ENCODE assay signal across 30 cellular contexts in the genomic region with DNA sequence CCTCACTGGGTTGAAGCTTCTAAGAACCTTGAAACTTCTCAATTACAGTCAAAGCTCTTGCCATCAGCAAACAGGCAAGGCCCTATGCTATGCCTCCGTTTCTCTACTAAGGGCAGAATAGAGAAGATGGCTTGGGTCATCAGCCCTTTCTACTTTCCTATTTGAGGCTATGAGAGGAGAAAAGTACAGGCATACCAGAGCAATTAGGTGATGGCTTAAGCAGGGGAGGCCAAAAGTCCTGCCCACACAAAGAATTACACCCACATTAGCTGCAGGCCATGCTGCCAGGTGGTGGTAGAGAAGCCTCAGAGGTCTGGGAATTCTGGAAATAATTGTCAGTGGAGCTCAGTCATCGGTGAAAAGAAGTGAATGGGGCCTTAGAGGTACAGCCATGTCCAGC.
A peak's percentile ranks its signal among the peaks of the same experiment; 100 is the strongest.
DNase-seq lines count a peak whose midpoint lies in the region; ATAC-seq, FAIRE-seq and TF ChIP-seq lines count a peak whose summit lies in the region.
"Had no signal": no experiment of that assay in that cellular context is flagged by ENCODE, and none has a peak within 500 bp of the region (broad histone marks: within the 10 kb centered on the region; RNA-seq: fewer than 3 reads in every experiment).

No MANE protein-coding gene starts in this region.

- H3K9me2 ChIP-seq in GM23248 (ENCODE audit: insufficient read depth) = no peaks in the 10 kb centered on the region

- H3F3A ChIP-seq in GM23248 (ENCODE audit: insufficient read depth) = peaks cover 50% of the 10 kb centered on the region

- in situ Hi-C loops in GM23248 (cut with MboI) = no loop called here

- no peak overlapping the region for H3K4me2 ChIP-seq in A549
- H3K4me2 ChIP-seq in GM23248 (ENCODE audit: unreplicated experiment) = peak overlapping the region; percentile 28

- POLR2A ChIA-PET in A549 (lab: Yijun Ruan, JAX) = no interaction called here

- no peaks in the 10 kb centered on the region for H4K20me1 ChIP-seq in GM23248 (ENCODE audit: insufficient read depth)

- intact Hi-C loops in right lobe of liver (cut with DNase I) = no loop called here

- H3K36me3 ChIP-seq in GM23248 (ENCODE audit: low read depth) (no peaks in the 10 kb centered on the region), right lobe of liver (no peaks in the 10 kb centered on the region)
- H3K36me3 ChIP-seq: esophagus squamous epithelium, lower lobe of right lung, upper lobe of left lung had no signal

- no peak for DNase-seq in A549 (ENCODE audit: low read depth in 1 of 2, low spot score in 1 of 2)
- peak; percentile 73 for DNase-seq in GM23248
- peak; percentile 69 for DNase-seq in astrocyte of the hippocampus (ENCODE audit: low read depth, low spot score)
- peak; percentile 75 for DNase-seq in kidney tubule cell (ENCODE audit: low spot score)
- no peak for DNase-seq in right lobe of liver
- no peak for DNase-seq in NCI-H345 treated with DMSO at 0.1 percent for 48 hours (lab: John Stamatoyannopoulos, UW; ENCODE audit: unreplicated experiment)
- no peak for DNase-seq in activated CD4-positive, alpha-beta T cell treated with anti-CD3 and anti-CD28 coated beads for 48 hours
- DNase-seq: 8988T; activated CD4-positive, alpha-beta T cell treated with anti-CD3 and anti-CD28 coated beads for 36 hours; activated T-cell treated with anti-CD3 and anti-CD28 coated beads for 4 hours; anterior cingulate cortex; DMS153; esophagus squamous epithelium; Kasumi-1; lower lobe of right lung; mucosa of descending colon; NCI-H146; NCI-H524 treated with DMSO at 0.1 percent for 48 hours; right cardiac atrium; stimulated activated CD4-positive, alpha-beta T cell treated with anti-CD3 and anti-CD28 coated beads, Interleukin-12 subunit alpha, Interleukin-12 subunit beta, amount 100 ng/mL, for 4 hours; stimulated activated CD4-positive, alpha-beta T cell treated with anti-CD3 and anti-CD28 coated beads, Interleukin-4, amount 100 ng/mL, for 1 hour; substantia nigra; upper lobe of left lung had no signal

- no peak for TF ChIP-seq CTCF in A549 (IDR thresholded peaks at IDR 0.05)
- no peak for TF ChIP-seq CTCF in right lobe of liver (IDR thresholded peaks at IDR 0.05)

- no peak overlapping the region for H3K9ac ChIP-seq in GM23248

- no peak for TF ChIP-seq POLR2A in A549 (IDR thresholded peaks at IDR 0.05; ENCODE audit: low read length)
- TF ChIP-seq POLR2A in right lobe of liver (IDR thresholded peaks at IDR 0.05) = no peak

- no peak for FAIRE-seq in A549 (lab: Jason Lieb, UNC)
- FAIRE-seq: endometrium, G401.6, islet of Langerhans had no signal

- CTCF ChIA-PET in A549 (lab: Yijun Ruan, JAX) = interaction anchor here (1.2 kb wide), 1 partner anchor 72 kb away, joined by 4 read pairs; no protein-coding TSS in a partner anchor

- no peak for TF ChIP-seq EP300 in A549 (IDR thresholded peaks at IDR 0.05)

- no peaks in the 10 kb centered on the region for H3K27me3 ChIP-seq in GM23248 (replicated peaks; ENCODE audit: insufficient read depth)
- H3K27me3 ChIP-seq in right lobe of liver = no peaks in the 10 kb centered on the region
- H3K27me3 ChIP-seq: upper lobe of left lung had no signal

- H3K4me3 ChIP-seq in A549 (no peak overlapping the region), GM23248 (no peak overlapping the region), right lobe of liver (no peak overlapping the region)
- H3K4me3 ChIP-seq: esophagus squamous epithelium, lower lobe of right lung, mucosa of descending colon, upper lobe of left lung had no signal

- no peaks in the 10 kb centered on the region for H3K79me2 ChIP-seq in GM23248 (ENCODE audit: insufficient read depth)

- H3K9me3 ChIP-seq in A549 (peaks cover 5% of the 10 kb centered on the region; the same call in 2 of the 3 replicates), GM23248 (ENCODE audit: low read depth) (no peaks in the 10 kb centered on the region), right lobe of liver (no peaks in the 10 kb centered on the region)
- H3K9me3 ChIP-seq: esophagus squamous epithelium, lower lobe of right lung, mucosa of descending colon, upper lobe of left lung had no signal

- peak overlapping the region; percentile 84 to 90; a peak in 5 of 6 replicates for H3K27ac ChIP-seq in A549
- H3K27ac ChIP-seq in GM23248 = peak overlapping the region; percentile 91
- H3K27ac ChIP-seq in right lobe of liver = no peak overlapping the region
- H3K27ac ChIP-seq: esophagus squamous epithelium, HL-60, lower lobe of right lung, upper lobe of left lung had no signal

- ATAC-seq in A549 (no peak), right lobe of liver (no peak), HG02852 (IDR thresholded peaks at IDR 0.05; ENCODE audit: unreplicated experiment) (no peak)
- ATAC-seq: activated CD4-positive, alpha-beta T cell treated with anti-CD3 and anti-CD28 coated beads for 36 hours; activated naive CD4-positive, alpha-beta T cell treated with anti-CD3 and anti-CD28 coated beads, Interleukin-2, amount 50 U/mL, for 72 hours; lower lobe of right lung; mucosa of descending colon; right cardiac atrium; Right ventricle myocardium inferior had no signal

- 38% methylated on average over 2 of the region's 2 CpGs for WGBS in A549 (ENCODE audit: missing lambda C conversion rate)
- 26 to 30% methylated on average over 2 of the region's 2 CpGs for WGBS in GM23248 (ENCODE audit: low coverage in 1 of 2, low lambda C conversion rate in 2 of 2, missing lambda C conversion rate in 2 of 2), 2 experiments
- 45% methylated on average over 2 of the region's 2 CpGs for WGBS in right lobe of liver (ENCODE audit: insufficient coverage, low coverage, low lambda C conversion rate, missing lambda C conversion rate)

- H3K4me1 ChIP-seq in A549 = peaks cover 59% of the 10 kb centered on the region
- peaks cover 55% of the 10 kb centered on the region for H3K4me1 ChIP-seq in GM23248 (ENCODE audit: insufficient read depth)
- no peaks in the 10 kb centered on the region for H3K4me1 ChIP-seq in right lobe of liver
- H3K4me1 ChIP-seq: esophagus squamous epithelium, lower lobe of right lung, upper lobe of left lung had no signal

- H2AFZ ChIP-seq in GM23248 = no peak overlapping the region

- TF ChIP-seq RAD21 in A549 (conservative IDR thresholded peaks at IDR 0.05 in 1 of 2, IDR thresholded peaks at IDR 0.05 in 1 of 2) = no peak

TF ChIP-seq in A549, 52 proteins besides CTCF, POLR2A, EP300 and RAD21:
- TF ChIP-seq FOSB (CRISPR knock-in tag; IDR thresholded peaks at IDR 0.05) = no peak
- TF ChIP-seq, protein P1, sequence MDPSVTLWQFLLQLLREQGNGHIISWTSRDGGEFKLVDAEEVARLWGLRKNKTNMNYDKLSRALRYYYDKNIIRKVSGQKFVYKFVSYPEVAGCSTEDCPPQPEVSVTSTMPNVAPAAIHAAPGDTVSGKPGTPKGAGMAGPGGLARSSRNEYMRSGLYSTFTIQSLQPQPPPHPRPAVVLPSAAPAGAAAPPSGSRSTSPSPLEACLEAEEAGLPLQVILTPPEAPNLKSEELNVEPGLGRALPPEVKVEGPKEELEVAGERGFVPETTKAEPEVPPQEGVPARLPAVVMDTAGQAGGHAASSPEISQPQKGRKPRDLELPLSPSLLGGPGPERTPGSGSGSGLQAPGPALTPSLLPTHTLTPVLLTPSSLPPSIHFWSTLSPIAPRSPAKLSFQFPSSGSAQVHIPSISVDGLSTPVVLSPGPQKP (IDR thresholded peaks at IDR 0.05; ENCODE audit: low read depth, low read length) = no peak
- no peak for TF ChIP-seq MAFK (IDR thresholded peaks at IDR 0.05; ENCODE audit: partially characterized antibody)
- TF ChIP-seq JUNB (IDR thresholded peaks at IDR 0.05) = no peak
- TF ChIP-seq, protein P2, sequence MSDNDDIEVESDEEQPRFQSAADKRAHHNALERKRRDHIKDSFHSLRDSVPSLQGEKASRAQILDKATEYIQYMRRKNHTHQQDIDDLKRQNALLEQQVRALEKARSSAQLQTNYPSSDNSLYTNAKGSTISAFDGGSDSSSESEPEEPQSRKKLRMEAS (IDR thresholded peaks at IDR 0.05) = no peak
- no peak for TF ChIP-seq HEYL (CRISPR knock-in tag; IDR thresholded peaks at IDR 0.05)
TF ChIP-seq in A549: peak in this region for 0.

Comparison
In these comparisons a context has a peak if more than half of its experiments do, and no peak if none do; other contexts are left out.
1. DNase-seq: peak in GM23248 (single experiment), astrocyte of the hippocampus (single experiment) and kidney tubule cell (single experiment); none in A549 (0 of 2), right lobe of liver (0 of 3), NCI-H345 treated with DMSO at 0.1 percent for 48 hours (single experiment) and activated CD4-positive, alpha-beta T cell treated with anti-CD3 and anti-CD28 coated beads for 48 hours (single experiment).
2. H3K27ac ChIP-seq: peak in A549 (2 of 2) and GM23248 (single experiment); none in right lobe of liver (0 of 3).